Comparison of ENCODE assay signal across 8 cellular contexts in genomic region chr20:23125625-23126191, GRCh38. TPM values are rescaled to one million over a fixed set of nuclear protein-coding genes. Genes with fewer than 3 reads are reported as not detected.
DNase-seq lines count a peak whose midpoint lies in the region; ATAC-seq and TF ChIP-seq lines count a peak whose summit lies in the region.

No MANE protein-coding gene starts in this region.

- in situ Hi-C loops in gastrocnemius medialis (cut with MboI; ENCODE audit: low sequenced_read_pairs in 4 of 4): no loop called here

- H3K27ac ChIP-seq in RWPE2 (ENCODE audit: poor library complexity, severe bottlenecking): no peak overlapping the region
- peak overlapping the region in 2 of 4 donors; percentile 54 to 61 for H3K27ac ChIP-seq in gastroesophageal sphincter
- H3K27ac ChIP-seq in gastrocnemius medialis: peak overlapping the region; percentile 83 to 88 (median 86)

- no peak for TF ChIP-seq CTCF in RWPE2 (IDR thresholded peaks at IDR 0.05; ENCODE audit: poor library complexity, severe bottlenecking)
- TF ChIP-seq CTCF in gastroesophageal sphincter (IDR thresholded peaks at IDR 0.05): no peak
- no peak for TF ChIP-seq CTCF in gastrocnemius medialis (IDR thresholded peaks at IDR 0.05 in 4 of 5, conservative IDR thresholded peaks at IDR 0.05 in 1 of 5)

- H3K4me3 ChIP-seq in RWPE2 (ENCODE audit: severe bottlenecking) (no peak overlapping the region), gastroesophageal sphincter (no peak overlapping the region), gastrocnemius medialis (no peak overlapping the region)

- H3K4me1 ChIP-seq in RWPE2 (ENCODE audit: insufficient read depth, poor library complexity, severe bottlenecking): no peaks in the 10 kb centered on the region
- H3K4me1 ChIP-seq in gastroesophageal sphincter: peaks cover 0 to 6% (median 0%) of the 10 kb centered on the region in 3 donors
- peaks cover 19 to 31% of the 10 kb centered on the region in 2 donors for H3K4me1 ChIP-seq in gastrocnemius medialis

- TF ChIP-seq POLR2A in gastroesophageal sphincter (IDR thresholded peaks at IDR 0.05) (no peak), gastrocnemius medialis (IDR thresholded peaks at IDR 0.05) (peak in 1 of 2 donors; percentile 14)

- no CpG with 5 or more reads among the region's 5 CpGs for WGBS in gastroesophageal sphincter (ENCODE audit: low coverage in 1 of 2), 2 donors

- no peak for TF ChIP-seq EP300 in gastroesophageal sphincter (IDR thresholded peaks at IDR 0.05)

- intact Hi-C loops in gastrocnemius medialis (cut with DNase I; ENCODE audit: low total_unique reads): loop anchor here (1.0 kb wide), 2 partner anchors 37 to 76 kb away; partner anchors contain the start of gene THBD

- DNase-seq in RWPE2 (ENCODE audit: low spot score) (peak; percentile 33), gastrocnemius medialis (peak; percentile 61 to 80), middle frontal gyrus (ENCODE audit: extremely low spot score, low spot score) (no peak), NCI-H345 (lab: John Stamatoyannopoulos, UW) (no peak)
- no peak for DNase-seq in effector CD4-positive, alpha-beta T cell

- H3K27me3 ChIP-seq in RWPE2 (ENCODE audit: insufficient read depth, poor library complexity, severe bottlenecking) (no peaks in the 10 kb centered on the region), gastroesophageal sphincter (peaks cover 5% of the 10 kb centered on the region), gastrocnemius medialis (no peaks in the 10 kb centered on the region)

- H3K36me3 ChIP-seq in RWPE2 (ENCODE audit: low read depth) (no peaks in the 10 kb centered on the region), gastroesophageal sphincter (no peaks in the 10 kb centered on the region), gastrocnemius medialis (no peaks in the 10 kb centered on the region)

- H3K9me3 ChIP-seq in RWPE2 (ENCODE audit: severe bottlenecking): no peaks in the 10 kb centered on the region
- H3K9me3 ChIP-seq in gastroesophageal sphincter: no peaks in the 10 kb centered on the region
- no peaks in the 10 kb centered on the region for H3K9me3 ChIP-seq in gastrocnemius medialis

- ATAC-seq in GM19463 (IDR thresholded peaks at IDR 0.05; ENCODE audit: unreplicated experiment) (peak; percentile 61), RWPE2 (ENCODE audit: low read depth) (peak; percentile 36), gastroesophageal sphincter (peak; percentile 62), gastrocnemius medialis (peak; percentile 71), GM18873 (IDR thresholded peaks at IDR 0.05; ENCODE audit: low FRiP score, unreplicated experiment) (no peak)

RNA-seq across cellular contexts. Expression of gene CD93, which starts 39.6 kb away (rescaled TPM):
- total RNA-seq in gastroesophageal sphincter: 10 to 100 TPM; 20.4 to 75.4 (median 47.2) TPM
- 10 to 100 TPM; 17.3 to 22.2 (median 21.1) TPM for total RNA-seq in gastrocnemius medialis

Comparison
In these comparisons a context has a peak if more than half of its experiments do, and no peak if none do; other contexts are left out.
1. DNase-seq: peak in RWPE2 (single experiment) and gastrocnemius medialis (2 of 2); none in middle frontal gyrus (single experiment), effector CD4-positive, alpha-beta T cell (single experiment) and NCI-H345 (single experiment).